ENCODE assay signal across 30 cellular contexts in genomic region chr14:71474866-71475265, GRCh38.
DNase-seq lines count a peak whose midpoint lies in the region; ATAC-seq and TF ChIP-seq lines count a peak whose summit lies in the region.
"Had no signal": no experiment of that assay in that cellular context is flagged by ENCODE, and none has a peak within 500 bp of the region (broad histone marks: within the 10 kb centered on the region; RNA-seq: fewer than 3 reads in every experiment).

No MANE protein-coding gene starts in this region.

- no peaks in the 10 kb centered on the region for H3K9me3 Mint-ChIP-seq in activated naive CD4-positive, alpha-beta T cell treated with anti-CD3 and anti-CD28 coated beads, Interleukin-2, amount 50 U/mL, for 24 hours
- H3K9me3 Mint-ChIP-seq in activated naive CD4-positive, alpha-beta T cell treated with anti-CD3 and anti-CD28 coated beads, Interleukin-2, amount 10 ng/mL, durations not matched to agents 7 days and 5 days = no peaks in the 10 kb centered on the region
- no peaks in the 10 kb centered on the region for H3K9me3 Mint-ChIP-seq in activated T-cell treated with anti-CD3 and anti-CD28 coated beads, Interleukin-2, amount 50 U/mL, for 24 hours
- no peaks in the 10 kb centered on the region for H3K9me3 Mint-ChIP-seq in progenitor cell of endocrine pancreas (ENCODE audit: low read depth)
- H3K9me3 Mint-ChIP-seq: activated CD8-positive, alpha-beta T cell treated with anti-CD3 and anti-CD28 coated beads for 36 hours; T-helper 2 cell treated with Interferon-gamma antibody and Interleukin-4, amounts not matched to agents 5 μg/mL and 100 μg/mL, for 36 hours had no signal

- H3K36me3 Mint-ChIP-seq in activated naive CD4-positive, alpha-beta T cell treated with anti-CD3 and anti-CD28 coated beads, Interleukin-2, amount 50 U/mL, for 24 hours = peaks cover 12% of the 10 kb centered on the region
- H3K36me3 Mint-ChIP-seq in activated naive CD4-positive, alpha-beta T cell treated with anti-CD3 and anti-CD28 coated beads, Interleukin-2, amount 10 ng/mL, durations not matched to agents 7 days and 5 days = peaks cover 6% of the 10 kb centered on the region
- H3K36me3 Mint-ChIP-seq in T-helper 17 cell (ENCODE audit: low read depth) (peaks cover 6% of the 10 kb centered on the region), progenitor cell of endocrine pancreas (ENCODE audit: insufficient read depth) (peaks cover 2% of the 10 kb centered on the region)
- no peaks in the 10 kb centered on the region for H3K36me3 Mint-ChIP-seq in activated T-cell treated with anti-CD3 and anti-CD28 coated beads, Interleukin-2, amount 50 U/mL, for 24 hours (ENCODE audit: low read depth)

- no peak for TF ChIP-seq CTCF in progenitor cell of endocrine pancreas (IDR thresholded peaks at IDR 0.05; ENCODE audit: unreplicated experiment)

- DNase-seq in DMS53 (lab: John Stamatoyannopoulos, UW) (peak; percentile 2), DMS53 treated with DMSO at 0.1 percent for 48 hours (lab: John Stamatoyannopoulos, UW; ENCODE audit: unreplicated experiment) (no peak), T-helper 17 cell (no peak), progenitor cell of endocrine pancreas (ENCODE audit: low spot score, unreplicated experiment) (no peak), hypothalamus (lab: John Stamatoyannopoulos, UW) (no peak)
- no peak for DNase-seq in activated naive CD4-positive, alpha-beta T cell treated with anti-CD3 and anti-CD28 coated beads, Interleukin-2, amount 10 ng/mL, durations not matched to agents 7 days and 5 days
- DNase-seq in activated T-cell treated with anti-CD3 and anti-CD28 coated beads, Interleukin-2, amount 50 U/mL, for 24 hours = no peak
- DNase-seq: 8988T; activated CD4-positive, alpha-beta T cell treated with anti-CD3 and anti-CD28 coated beads for 1 hour; activated CD8-positive, alpha-beta memory T cell treated with anti-CD3 and anti-CD28 coated beads, Interleukin-2, amount 50 U/mL, for 48 hours; activated CD8-positive, alpha-beta T cell treated with anti-CD3 and anti-CD28 coated beads for 36 hours; activated naive CD4-positive, alpha-beta T cell treated with anti-CD3 and anti-CD28 coated beads, Interleukin-2, amount 50 U/mL, for 16 hours; amniotic stem cell; brain microvascular endothelial cell; dorsolateral prefrontal cortex; esophagus squamous epithelium; foreskin keratinocyte; head of caudate nucleus; islet precursor cell; left ventricle myocardium superior; MV-4-11; posterior cingulate gyrus; right cardiac atrium; stimulated activated CD4-positive, alpha-beta T cell treated with anti-CD3 and anti-CD28 coated beads, Interleukin-1b, Interleukin-23, amount 100 ng/mL, for 48 hours; stimulated activated naive CD8-positive, alpha-beta T cell treated with anti-CD3 and anti-CD28 coated beads, Interleukin-15, Interleukin-2, amounts not matched to agents 100 U/mL and 50 U/mL, for 24 hours had no signal

- no peaks in the 10 kb centered on the region for H3K9me3 ChIP-seq in T-helper 17 cell (ENCODE audit: control insufficient read depth, low read length, poor library complexity, severe bottlenecking)
- H3K9me3 ChIP-seq: esophagus squamous epithelium had no signal

- no peak overlapping the region for H3K4me3 Mint-ChIP-seq in activated naive CD4-positive, alpha-beta T cell treated with anti-CD3 and anti-CD28 coated beads, Interleukin-2, amount 50 U/mL, for 24 hours
- no peak overlapping the region for H3K4me3 Mint-ChIP-seq in activated naive CD4-positive, alpha-beta T cell treated with anti-CD3 and anti-CD28 coated beads, Interleukin-2, amount 10 ng/mL, durations not matched to agents 7 days and 5 days
- H3K4me3 Mint-ChIP-seq in T-helper 17 cell = no peak overlapping the region
- H3K4me3 Mint-ChIP-seq in activated T-cell treated with anti-CD3 and anti-CD28 coated beads, Interleukin-2, amount 50 U/mL, for 24 hours = no peak overlapping the region
- H3K4me3 Mint-ChIP-seq in progenitor cell of endocrine pancreas (ENCODE audit: low read depth) = no peak overlapping the region
- H3K4me3 Mint-ChIP-seq: activated CD8-positive, alpha-beta T cell treated with anti-CD3 and anti-CD28 coated beads for 36 hours; T-helper 2 cell treated with Interferon-gamma antibody and Interleukin-4, amounts not matched to agents 5 μg/mL and 100 μg/mL, for 36 hours had no signal

- CTCF ChIA-PET in activated naive CD4-positive, alpha-beta T cell treated with anti-CD3 and anti-CD28 coated beads, Interleukin-2, amount 10 ng/mL, durations not matched to agents 7 days and 5 days (lab: Charles Lee) = no interaction called here

- ATAC-seq in T-helper 17 cell = no peak
- ATAC-seq: activated CD8-positive, alpha-beta T cell treated with anti-CD3 and anti-CD28 coated beads for 36 hours; HCT116; HepG2; left ventricle myocardium superior; Panc1; right cardiac atrium; stimulated activated naive CD8-positive, alpha-beta T cell treated with anti-CD3 and anti-CD28 coated beads, Interleukin-15, Interleukin-2, amounts not matched to agents 100 U/mL and 50 U/mL, for 24 hours had no signal

- peaks cover 64% of the 10 kb centered on the region for H3K4me1 Mint-ChIP-seq in activated naive CD4-positive, alpha-beta T cell treated with anti-CD3 and anti-CD28 coated beads, Interleukin-2, amount 50 U/mL, for 24 hours
- H3K4me1 Mint-ChIP-seq in activated naive CD4-positive, alpha-beta T cell treated with anti-CD3 and anti-CD28 coated beads, Interleukin-2, amount 10 ng/mL, durations not matched to agents 7 days and 5 days = peaks cover 33% of the 10 kb centered on the region
- H3K4me1 Mint-ChIP-seq in T-helper 17 cell = peaks cover 24% of the 10 kb centered on the region
- H3K4me1 Mint-ChIP-seq in activated T-cell treated with anti-CD3 and anti-CD28 coated beads, Interleukin-2, amount 50 U/mL, for 24 hours (ENCODE audit: low read depth) = peaks cover 70% of the 10 kb centered on the region
- H3K4me1 Mint-ChIP-seq in progenitor cell of endocrine pancreas (ENCODE audit: low read depth) = peaks cover 6% of the 10 kb centered on the region

- peak overlapping the region; percentile 6 for H3K27ac Mint-ChIP-seq in activated naive CD4-positive, alpha-beta T cell treated with anti-CD3 and anti-CD28 coated beads, Interleukin-2, amount 50 U/mL, for 24 hours
- H3K27ac Mint-ChIP-seq in activated naive CD4-positive, alpha-beta T cell treated with anti-CD3 and anti-CD28 coated beads, Interleukin-2, amount 10 ng/mL, durations not matched to agents 7 days and 5 days = no peak overlapping the region
- H3K27ac Mint-ChIP-seq in T-helper 17 cell = peak overlapping the region; percentile 21
- H3K27ac Mint-ChIP-seq in activated T-cell treated with anti-CD3 and anti-CD28 coated beads, Interleukin-2, amount 50 U/mL, for 24 hours = no peak overlapping the region
- H3K27ac Mint-ChIP-seq in progenitor cell of endocrine pancreas = no peak overlapping the region
- H3K27ac Mint-ChIP-seq: T-helper 2 cell treated with Interferon-gamma antibody and Interleukin-4, amounts not matched to agents 5 μg/mL and 100 μg/mL, for 36 hours had no signal

- H3K27me3 Mint-ChIP-seq in activated naive CD4-positive, alpha-beta T cell treated with anti-CD3 and anti-CD28 coated beads, Interleukin-2, amount 50 U/mL, for 24 hours = no peaks in the 10 kb centered on the region
- H3K27me3 Mint-ChIP-seq in activated naive CD4-positive, alpha-beta T cell treated with anti-CD3 and anti-CD28 coated beads, Interleukin-2, amount 10 ng/mL, durations not matched to agents 7 days and 5 days = no peaks in the 10 kb centered on the region
- H3K27me3 Mint-ChIP-seq in T-helper 17 cell = no peaks in the 10 kb centered on the region
- no peaks in the 10 kb centered on the region for H3K27me3 Mint-ChIP-seq in activated T-cell treated with anti-CD3 and anti-CD28 coated beads, Interleukin-2, amount 50 U/mL, for 24 hours
- no peaks in the 10 kb centered on the region for H3K27me3 Mint-ChIP-seq in progenitor cell of endocrine pancreas
- H3K27me3 Mint-ChIP-seq: activated CD8-positive, alpha-beta T cell treated with anti-CD3 and anti-CD28 coated beads for 36 hours had no signal

Comparison
In these comparisons a context has a peak if more than half of its experiments do, and no peak if none do; other contexts are left out.
1. H3K27ac Mint-ChIP-seq: peak in activated naive CD4-positive, alpha-beta T cell treated with anti-CD3 and anti-CD28 coated beads, Interleukin-2, amount 50 U/mL, for 24 hours (single experiment) and T-helper 17 cell (single experiment); none in activated naive CD4-positive, alpha-beta T cell treated with anti-CD3 and anti-CD28 coated beads, Interleukin-2, amount 10 ng/mL, durations not matched to agents 7 days and 5 days (single experiment), activated T-cell treated with anti-CD3 and anti-CD28 coated beads, Interleukin-2, amount 50 U/mL, for 24 hours (single experiment) and progenitor cell of endocrine pancreas (single experiment).